Comparison of ENCODE assay signal across 8 cellular contexts in the genomic region with DNA sequence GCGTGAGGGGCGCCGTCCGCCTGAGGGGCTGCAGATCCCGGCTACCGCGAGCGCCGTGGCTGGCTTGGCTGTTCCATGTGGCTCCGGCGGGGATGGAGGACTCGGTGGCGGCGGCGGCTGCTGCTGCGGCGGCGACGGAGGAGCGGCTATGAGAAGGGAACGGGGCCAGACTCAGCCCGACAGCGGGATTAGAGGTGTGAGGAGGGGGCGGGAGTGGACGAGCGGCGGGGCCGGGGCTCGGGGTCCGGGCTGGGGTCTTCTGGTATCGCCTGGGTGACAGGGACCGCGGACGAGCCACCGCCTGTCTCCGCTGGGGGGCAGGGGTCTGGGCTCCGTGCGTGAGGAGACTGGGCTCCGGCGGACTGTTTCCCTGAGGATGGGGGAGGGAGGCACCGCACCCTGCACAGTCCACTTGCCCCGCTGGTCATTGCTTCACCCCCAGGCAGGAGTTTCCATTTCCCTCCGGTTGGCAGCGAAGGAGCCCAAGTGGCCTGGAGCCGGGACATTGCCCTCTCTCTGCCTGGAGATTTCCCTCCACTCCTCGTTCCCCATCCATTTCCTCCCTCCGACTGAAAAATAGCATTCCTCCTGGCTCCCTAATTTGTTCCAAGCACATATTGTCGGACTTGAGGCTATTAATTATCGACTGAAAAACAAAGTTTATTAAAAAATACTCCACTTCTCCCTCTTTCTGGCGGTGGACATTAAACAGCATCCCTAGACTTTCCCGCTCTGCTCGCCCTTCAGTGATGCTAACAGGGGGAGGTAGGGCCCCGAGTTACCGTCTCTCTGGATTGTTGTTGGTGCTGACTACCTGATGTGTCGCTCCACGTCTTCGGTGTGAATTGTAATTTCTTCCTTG. TPM values are rescaled to one million over a fixed set of nuclear protein-coding genes. Genes with fewer than 3 reads are reported as not detected.
A peak's percentile ranks its signal among the peaks of the same experiment; 100 is the strongest.
DNase-seq lines count a peak whose midpoint lies in the region; ATAC-seq, FAIRE-seq and TF ChIP-seq lines count a peak whose summit lies in the region.

No MANE protein-coding gene starts in this region.

- peak; percentile 49 for TF ChIP-seq CTCF in BJ (IDR thresholded peaks at IDR 0.05; ENCODE audit: insufficient read depth, low read depth, low read length)
- peak; percentile 25 to 44 (median 31); a peak in 4 of 6 replicates for TF ChIP-seq CTCF in K562 (IDR thresholded peaks at IDR 0.05 in 2 of 3, conservative IDR thresholded peaks at IDR 0.05 in 1 of 3; ENCODE audit: insufficient read depth in 2 of 3, low read depth in 1 of 3, low read length in 3 of 3)

- H3K79me2 ChIP-seq in K562 (ENCODE audit: control insufficient read depth, insufficient read depth, low read length) = peaks cover 44% of the 10 kb centered on the region

- no peaks in the 10 kb centered on the region for H4K20me1 ChIP-seq in K562 (replicated peaks; ENCODE audit: control insufficient read depth, insufficient read depth, low read length)

- no peak for TF ChIP-seq EP300 in K562 (IDR thresholded peaks at IDR 0.05; ENCODE audit: low read length)

- FAIRE-seq in K562 (lab: Jason Lieb, UNC) = no peak

- CTCF ChIA-PET in BJ (lab: Yijun Ruan, JAX) = interaction anchor here (1.0 to 1.3 kb wide), 2 partner anchors 19 to 42 kb away, joined by 3 read pairs; no protein-coding TSS in a partner anchor
- CTCF ChIA-PET in K562 (lab: Yijun Ruan, JAX; ENCODE audit: low intra/inter-chr PET ratio) = no interaction called here

- intact Hi-C loops in K562 (cut with micrococcal nuclease) = loop anchor here (1.0 to 5.0 kb wide), 3 partner anchors 69 to 249 kb away; a partner anchor contains a TSS

- peak overlapping the region; percentile 80 for H3K9ac ChIP-seq in HUES6 (ENCODE audit: low read length)
- H3K9ac ChIP-seq in SK-N-MC (ENCODE audit: insufficient read length) = peak overlapping the region; percentile 65
- peak overlapping the region; percentile 68 to 92 for H3K9ac ChIP-seq in K562 (ENCODE audit: insufficient read depth in 1 of 2, low read depth in 2 of 2, low read length in 2 of 2)
- peak overlapping the region; percentile 28 for H3K9ac ChIP-seq in rectal smooth muscle tissue (ENCODE audit: low read length)

- H3K27ac ChIP-seq in HUES6 (ENCODE audit: low read depth, low read length) (no peak overlapping the region), SK-N-MC (no peak overlapping the region), K562 (ENCODE audit: extremely low read depth, low read depth, low read length) (peak overlapping the region; percentile 66; the same call in 2 of the 3 replicates), rectal smooth muscle tissue (ENCODE audit: low read depth, low read length) (peak overlapping the region; percentile 80)

- H3K9me1 ChIP-seq in K562 (ENCODE audit: control insufficient read depth, insufficient read depth, low read length) = no peaks in the 10 kb centered on the region

- H2AFZ ChIP-seq in K562 (ENCODE audit: low read depth, low read length) = peak overlapping the region; percentile 86

- H3K4me3 ChIP-seq in BJ (ENCODE audit: low read depth, low read length) = peak overlapping the region; percentile 71
- H3K4me3 ChIP-seq in HUES6 (ENCODE audit: low read depth, low read length) = peak overlapping the region; percentile 92
- H3K4me3 ChIP-seq in SK-N-MC = peak overlapping the region; percentile 84
- H3K4me3 ChIP-seq in K562 = peak overlapping the region; percentile 57
- H3K4me3 ChIP-seq in rectal smooth muscle tissue (ENCODE audit: low read length) = peak overlapping the region; percentile 94

- no TSS peak for BruUV-seq in K562 (replicated peaks; lab: Mats Ljungman, UMichigan)

- peaks cover 18% of the 10 kb centered on the region for H3K4me1 ChIP-seq in HUES6 (ENCODE audit: control insufficient read depth, insufficient read depth, low read length)
- H3K4me1 ChIP-seq in K562 (replicated peaks in 1 of 2; ENCODE audit: control insufficient read depth in 2 of 2, insufficient read depth in 2 of 2, low read length in 2 of 2) = peaks cover 0 to 20% of the 10 kb centered on the region in 2 experiments; a peak in 2 of 5 replicates
- peaks cover 7% of the 10 kb centered on the region for H3K4me1 ChIP-seq in rectal smooth muscle tissue (ENCODE audit: control insufficient read depth, insufficient read depth, low read length)

- 1% methylated on average over 23 of the region's 57 CpGs for WGBS in K562 (ENCODE audit: insufficient coverage, low coverage, missing lambda C conversion rate)

- TF ChIP-seq POLR2A in K562 (conservative IDR thresholded peaks at IDR 0.05) = 0 out of 2 replicates have a peak, but pooled peaks have one; percentile 32

- no peaks in the 10 kb centered on the region for H3K27me3 ChIP-seq in BJ (ENCODE audit: control insufficient read depth, insufficient read depth, low read length)
- no peaks in the 10 kb centered on the region for H3K27me3 ChIP-seq in HUES6 (ENCODE audit: control insufficient read depth, insufficient read depth, low read length)
- H3K27me3 ChIP-seq in K562 (ENCODE audit: control insufficient read depth in 2 of 2, insufficient read depth in 2 of 2, low read length in 2 of 2) = no peaks in the 10 kb centered on the region
- no peaks in the 10 kb centered on the region for H3K27me3 ChIP-seq in rectal smooth muscle tissue (ENCODE audit: control insufficient read depth, insufficient read depth, low read length)

- POLR2A ChIA-PET in BJ (lab: Charles Lee) = no interaction called here
- POLR2A ChIA-PET in K562 (lab: Yijun Ruan, JAX) = interaction anchor here (1.3 to 1.9 kb wide), 3 partner anchors 8 to 249 kb away, joined by 3 to 7 read pairs (median 6); no protein-coding TSS in a partner anchor

- TF ChIP-seq RAD21 in K562 (CRISPR knock-in tag; conservative IDR thresholded peaks at IDR 0.05 in 1 of 2, IDR thresholded peaks at IDR 0.05 in 1 of 2) = peak in 1 of 2 experiments; percentile 35; a peak in 2 of 4 replicates

- in situ Hi-C loops in K562 (cut with MboI) = no loop called here

- ATAC-seq in GM18867 (IDR thresholded peaks at IDR 0.05; ENCODE audit: unreplicated experiment) = peak; percentile 5
- ATAC-seq in K562 = peak; percentile 77

- H3K9me3 ChIP-seq in HUES6 (ENCODE audit: control insufficient read depth, insufficient read depth, low read depth, low read length) (no peaks in the 10 kb centered on the region), SK-N-MC (ENCODE audit: low read depth, low read length) (peaks cover 8% of the 10 kb centered on the region; the same call in 1 of the 2 replicates), K562 (replicated peaks; ENCODE audit: control insufficient read depth, insufficient read depth, low read depth, low read length) (no peaks in the 10 kb centered on the region)

- H3K4me2 ChIP-seq in K562 (ENCODE audit: insufficient read depth, low read length) = peak overlapping the region; percentile 91

- H3K36me3 ChIP-seq in BJ (ENCODE audit: control insufficient read depth, insufficient read depth, low read length) (no peaks in the 10 kb centered on the region), HUES6 (ENCODE audit: control insufficient read depth, insufficient read depth, low read length) (peaks cover 17% of the 10 kb centered on the region), SK-N-MC (ENCODE audit: insufficient read depth, low read length) (peaks cover 32% of the 10 kb centered on the region), K562 (ENCODE audit: control insufficient read depth, insufficient read depth, low read length) (peaks cover 25% of the 10 kb centered on the region), rectal smooth muscle tissue (ENCODE audit: control insufficient read depth, insufficient read depth, low read length) (peaks cover 4% of the 10 kb centered on the region)

- no peak for DNase-seq in BJ (ENCODE audit: low read depth)
- no peak for DNase-seq in SK-N-MC (ENCODE audit: low read depth, low spot score)
- DNase-seq in K562 (ENCODE audit: extremely low read depth in 1 of 4, low spot score in 3 of 4) = peak; percentile 65 to 76 (median 70)
- peak in 50 of 51 donors; percentile 12 to 90 (median 68) for DNase-seq in hypothalamus (lab: John Stamatoyannopoulos, UW)
- DNase-seq in NCI-H774 (lab: John Stamatoyannopoulos, UW) = no peak

TF ChIP-seq in K562, 482 proteins besides CTCF, POLR2A, EP300 and RAD21 (continues in another document):
- peak; percentile 19; the same call in 1 of the 2 replicates for TF ChIP-seq NFIC (IDR thresholded peaks at IDR 0.05)

RNA-seq across cellular contexts. Expression of a gene that starts 0.6 kb away (rescaled TPM):
- polyA plus RNA-seq in BJ (2011; rRNA removed) (43.8 and 61.5 TPM in 2 replicates), K562 (2011; rRNA removed) (17.1 and 19.2 TPM in 2 replicates), K562 (2014; fragmentation: Illumina TruSeq; extraction: Trizol) (22.0 and 26.6 TPM in 2 replicates), K562 (2014; fragmentation: Nextera tagmentation; extraction: Ambion mirVana) (1 to 10 TPM; 8.9 to 9.6 TPM), K562 (2014; rRNA removed) (18.4 and 18.5 TPM in 2 replicates)
- polyA minus RNA-seq in BJ (2011; rRNA and poly(A)+ RNA removed) = 66.3 and 68.8 TPM in 2 replicates
- total RNA-seq in K562 (2011; cell fraction: chromatin; rRNA removed; ENCODE audit: low replicate concordance) = 56.2 and 142 TPM in 2 replicates
- 22.2 and 34.2 TPM in 2 replicates for total RNA-seq in K562 (2011; cell fraction: nucleolus; rRNA removed)
- total RNA-seq in K562 (2011; cell fraction: nucleoplasm; rRNA removed) = 48.4 and 56.4 TPM in 2 replicates
- total RNA-seq in K562 (2014; rRNA removed) (18.0 and 19.3 TPM in 2 replicates), K562 (2014; rRNA removed; fragmentation: Illumina TruSeq; extraction: Trizol) (26.4 and 29.4 TPM in 2 replicates), K562 (2015; rRNA removed; fragmentation: Illumina TruSeq; extraction: Trizol) (18.8 and 23.3 TPM in 2 replicates), K562 (2021) (23.5 and 25.7 TPM in 2 replicates)
- 3.4 and 7.1 TPM in 2 replicates for polyA plus RNA-seq in K562 (2011; cell fraction: cytosol; rRNA removed)
- polyA plus RNA-seq in K562 (2011; cell fraction: nucleus; rRNA removed) = 20.8 and 21.1 TPM in 2 replicates
- polyA plus RNA-seq in K562 (2012) = 18.0 and 20.8 TPM in 2 replicates
- 66.7 and 79.8 TPM in 2 replicates for polyA minus RNA-seq in K562 (2011; rRNA and poly(A)+ RNA removed)
- polyA minus RNA-seq in K562 (2011; cell fraction: cytosol; rRNA and poly(A)+ RNA removed) = 13.6 and 15.0 TPM in 2 replicates
- 41.3 and 76.3 TPM in 2 replicates for polyA minus RNA-seq in K562 (2011; cell fraction: nucleus; rRNA and poly(A)+ RNA removed)

Comparison
In these comparisons a context has a peak if more than half of its experiments do, and no peak if none do; other contexts are left out.
1. DNase-seq: peak in K562 (4 of 4) and hypothalamus (50 of 51); none in BJ (single experiment), SK-N-MC (single experiment) and NCI-H774 (single experiment).
2. H3K27ac ChIP-seq: peak in K562 (single experiment) and rectal smooth muscle tissue (single experiment); none in HUES6 (single experiment) and SK-N-MC (single experiment).
3. H3K9ac ChIP-seq: peak in every context shown above with its lines; median percentile 80 in HUES6; 80 in K562; 65 in SK-N-MC; 28 in rectal smooth muscle tissue.
4. Peak in every context shown above with its lines, with median percentiles within 50 percentile points of each other: H3K4me3 ChIP-seq.